ENCODE assay signal across 8 cellular contexts in genomic region chrX:118497180-118497814, GRCh38. TPM values are rescaled to one million over a fixed set of nuclear protein-coding genes. Genes with fewer than 3 reads are reported as not detected.
DNase-seq lines count a peak whose midpoint lies in the region; ATAC-seq and TF ChIP-seq lines count a peak whose summit lies in the region.

No MANE protein-coding gene starts in this region.

- peak overlapping the region; percentile 98 for H3K27ac Mint-ChIP-seq in activated CD8-positive, alpha-beta T cell treated with anti-CD3 and anti-CD28 coated beads for 36 hours
- H3K27ac Mint-ChIP-seq in type B pancreatic cell = peak overlapping the region; percentile 36

- no peaks in the 10 kb centered on the region for H3K27me3 ChIP-seq in cardiac muscle cell
- peaks cover 29% of the 10 kb centered on the region for H3K27me3 ChIP-seq in iPS-18a (ENCODE audit: control insufficient read depth, insufficient read depth, low read length)

- peaks cover 8% of the 10 kb centered on the region for H3K36me3 Mint-ChIP-seq in activated CD8-positive, alpha-beta T cell treated with anti-CD3 and anti-CD28 coated beads for 36 hours (ENCODE audit: low read depth)
- no peaks in the 10 kb centered on the region for H3K36me3 Mint-ChIP-seq in type B pancreatic cell

- H3K36me3 ChIP-seq in cardiac muscle cell (no peaks in the 10 kb centered on the region), iPS-18a (ENCODE audit: control insufficient read depth, low read depth, low read length) (no peaks in the 10 kb centered on the region)

- peaks cover 32% of the 10 kb centered on the region for H3K4me1 Mint-ChIP-seq in activated CD8-positive, alpha-beta T cell treated with anti-CD3 and anti-CD28 coated beads for 36 hours (ENCODE audit: low read depth)
- H3K4me1 Mint-ChIP-seq in type B pancreatic cell (ENCODE audit: unreplicated experiment) = peaks cover 9% of the 10 kb centered on the region

- no peak for DNase-seq in cardiac muscle cell (ENCODE audit: low read depth in 1 of 2, low spot score in 1 of 2)
- no peak for DNase-seq in left cardiac atrium
- DNase-seq in activated CD8-positive, alpha-beta T cell treated with anti-CD3 and anti-CD28 coated beads for 36 hours = peak; percentile 46
- DNase-seq in type B pancreatic cell (ENCODE audit: extremely low spot score, unreplicated experiment) = no peak
- DNase-seq in COLO668 (lab: John Stamatoyannopoulos, UW; ENCODE audit: unreplicated experiment) = no peak
- no peak for DNase-seq in NCI-H146 treated with DMSO at 0.1 percent for 48 hours (lab: John Stamatoyannopoulos, UW; ENCODE audit: unreplicated experiment)
- no peak for DNase-seq in posterior cingulate gyrus

- H3K4me1 ChIP-seq in cardiac muscle cell (ENCODE audit: low read depth) (peaks cover 13% of the 10 kb centered on the region), iPS-18a (ENCODE audit: control insufficient read depth, low read depth, low read length) (peaks cover 14% of the 10 kb centered on the region)

- H3K4me3 ChIP-seq in cardiac muscle cell = peak overlapping the region; percentile 74
- H3K4me3 ChIP-seq in iPS-18a (ENCODE audit: low read length) = peak overlapping the region; percentile 69

- peak overlapping the region; percentile 99 for H3K4me3 Mint-ChIP-seq in activated CD8-positive, alpha-beta T cell treated with anti-CD3 and anti-CD28 coated beads for 36 hours
- peak overlapping the region; percentile 91 for H3K4me3 Mint-ChIP-seq in type B pancreatic cell

- TF ChIP-seq CTCF in cardiac muscle cell (IDR thresholded peaks at IDR 0.05; ENCODE audit: low read depth, low read length) (no peak), type B pancreatic cell (conservative IDR thresholded peaks at IDR 0.05) (no peak)
- no peak for TF ChIP-seq CTCF in activated CD8-positive, alpha-beta T cell treated with anti-CD3 and anti-CD28 coated beads for 36 hours (IDR thresholded peaks at IDR 0.05)

- CTCF ChIA-PET in activated CD8-positive, alpha-beta T cell treated with anti-CD3 and anti-CD28 coated beads for 36 hours (lab: Charles Lee) = interaction anchor here (0.7 to 1.9 kb wide), 7 partner anchors 20 to 105 kb away, joined by 3 to 9 read pairs (median 4); no protein-coding TSS in a partner anchor

- no peak overlapping the region for H3K9ac ChIP-seq in iPS-18a (ENCODE audit: low read length)

- H3K9me3 ChIP-seq in cardiac muscle cell (ENCODE audit: low read depth) (no peaks in the 10 kb centered on the region), iPS-18a (ENCODE audit: control insufficient read depth, low read depth, low read length) (peaks cover 2% of the 10 kb centered on the region)

- H3K27ac ChIP-seq in cardiac muscle cell = no peak overlapping the region
- H3K27ac ChIP-seq in iPS-18a (ENCODE audit: low read length) = no peak overlapping the region

- intact Hi-C loops in left cardiac atrium (cut with DNase I) = no loop called here
- intact Hi-C loops in activated CD8-positive, alpha-beta T cell treated with anti-CD3 and anti-CD28 coated beads for 36 hours (cut with micrococcal nuclease) = loop anchor here (5.0 kb wide), 1 partner anchor 40 kb away; no protein-coding TSS in a partner anchor
- intact Hi-C loops in posterior cingulate gyrus (cut with DNase I) = no loop called here

- POLR2A ChIA-PET in activated CD8-positive, alpha-beta T cell treated with anti-CD3 and anti-CD28 coated beads for 36 hours (lab: Charles Lee) = interaction anchor here (0.8 to 4.0 kb wide), 9 partner anchors 14 to 150 kb away, joined by 3 to 39 read pairs (median 4); no protein-coding TSS in a partner anchor

- ATAC-seq in left cardiac atrium = no peak
- ATAC-seq in activated CD8-positive, alpha-beta T cell treated with anti-CD3 and anti-CD28 coated beads for 36 hours = peak; percentile 9

- no peaks in the 10 kb centered on the region for H3K9me3 Mint-ChIP-seq in activated CD8-positive, alpha-beta T cell treated with anti-CD3 and anti-CD28 coated beads for 36 hours
- no peaks in the 10 kb centered on the region for H3K9me3 Mint-ChIP-seq in type B pancreatic cell

- H3K27me3 Mint-ChIP-seq in activated CD8-positive, alpha-beta T cell treated with anti-CD3 and anti-CD28 coated beads for 36 hours = no peaks in the 10 kb centered on the region
- H3K27me3 Mint-ChIP-seq in type B pancreatic cell = peaks cover 6% of the 10 kb centered on the region

RNA-seq across cellular contexts. Expression of gene DOCK11, which starts 1.7 kb away (rescaled TPM):
- total RNA-seq in cardiac muscle cell = 11.0 and 11.2 TPM in 2 replicates
- polyA plus RNA-seq in cardiac muscle cell = 12.5 and 13.6 TPM in 2 replicates
- 10 to 100 TPM; 15.8 to 22.1 TPM for total RNA-seq in left cardiac atrium
- total RNA-seq in activated CD8-positive, alpha-beta T cell treated with anti-CD3 and anti-CD28 coated beads for 36 hours = 10 to 100 TPM; 45.1 to 49.5 TPM
- total RNA-seq in type B pancreatic cell (ENCODE audit: low replicate concordance) = 7.5 and 14.0 TPM in 2 replicates
